In genomic region chr12:53677612-53678133, GRCh38 we compare ENCODE assay signal across 10 cellular contexts. TPM values are rescaled to one million over a fixed set of nuclear protein-coding genes. Genes with fewer than 3 reads are reported as not detected.
A peak's percentile ranks its signal among the peaks of the same experiment; 100 is the strongest.
DNase-seq lines count a peak whose midpoint lies in the region; ATAC-seq and TF ChIP-seq lines count a peak whose summit lies in the region.
"Had no signal": no experiment of that assay in that cellular context is flagged by ENCODE, and none has a peak within 500 bp of the region (broad histone marks: within the 10 kb centered on the region; RNA-seq: fewer than 3 reads in every experiment).

No MANE protein-coding gene starts in this region.

- no peaks in the 10 kb centered on the region for H4K20me1 ChIP-seq in BLaER1

- WGBS in ovary, 3 donors: 25 to 30% (median 29%) methylated on average over 9 of the region's 9 CpGs

- TF ChIP-seq CTCF in ovary (IDR thresholded peaks at IDR 0.05): no peak

- intact Hi-C loops in ovary (cut with DNase I): loop anchor here in 3 of 4 donors (5.0 to 10.0 kb wide), 3 partner anchors 50 to 135 kb away; partner anchors contain the start of gene ATF7 (in 2 of the 3)

- H3K9ac ChIP-seq in BLaER1: no peak overlapping the region

- TF ChIP-seq EP300 in ovary (IDR thresholded peaks at IDR 0.05): no peak

- H3K4me1 ChIP-seq in BLaER1 (peaks cover 23% of the 10 kb centered on the region), ovary (ENCODE audit: insufficient read depth) (peaks cover 11% of the 10 kb centered on the region)

- no peak for ATAC-seq in HG03139 (IDR thresholded peaks at IDR 0.05; ENCODE audit: unreplicated experiment)
- ATAC-seq: K562 had no signal

- no peak for TF ChIP-seq POLR2A in ovary (IDR thresholded peaks at IDR 0.05)

- H3K36me3 ChIP-seq in BLaER1 (peaks cover 19% of the 10 kb centered on the region), ovary (no peaks in the 10 kb centered on the region)

- peak overlapping the region; percentile 76; the same call in 1 of the 2 replicates for H3K4me3 ChIP-seq in BLaER1
- H3K4me3 ChIP-seq in ovary: peak overlapping the region; percentile 90
- H3K4me3 ChIP-seq: K562 had no signal

- H3K4me2 ChIP-seq in BLaER1: peak overlapping the region; percentile 91

- DNase-seq in NCI-H2171 treated with DMSO at 0.1 percent for 48 hours (lab: John Stamatoyannopoulos, UW): peak; percentile 59
- DNase-seq in fibroblast of peridontal ligament (ENCODE audit: extremely low read depth): peak; percentile 23
- no peak for DNase-seq in ovary
- DNase-seq in occipital lobe (lab: John Stamatoyannopoulos, UW): no peak
- DNase-seq in Kasumi-1 (lab: John Stamatoyannopoulos, UW): no peak
- DNase-seq in amniotic stem cell (lab: John Stamatoyannopoulos, UW): no peak
- DNase-seq: activated CD4-positive, alpha-beta T cell treated with anti-CD3 and anti-CD28 coated beads for 48 hours had no signal

- H3K27ac ChIP-seq in BLaER1 (no peak overlapping the region), ovary (peak overlapping the region; percentile 88 to 95)

- peaks cover 36% of the 10 kb centered on the region for H3K27me3 ChIP-seq in BLaER1
- H3K27me3 ChIP-seq in ovary: no peaks in the 10 kb centered on the region

- no peaks in the 10 kb centered on the region for H3K9me3 ChIP-seq in BLaER1
- H3K9me3 ChIP-seq in ovary: no peaks in the 10 kb centered on the region

RNA-seq across cellular contexts. Expression of gene ATP5MC2, which starts 1.8 kb away (rescaled TPM):
- 100 to 1,000 TPM; 241 to 345 (median 289) TPM for total RNA-seq in ovary
- polyA plus RNA-seq in ovary: 100 to 1,000 TPM; 438 to 485 TPM
- 61.8 TPM for total RNA-seq in occipital lobe

RNA-seq across cellular contexts. Expression of gene CALCOCO1, which starts 49.6 kb away (rescaled TPM):
- total RNA-seq in ovary: 100 to 1,000 TPM in 5 of 7 donors, 10 to 100 TPM in 2; 52.2 to 170 (median 134) TPM
- polyA plus RNA-seq in ovary: 100 to 1,000 TPM; 142 to 202 TPM
- 69.7 TPM for total RNA-seq in occipital lobe

RNA-seq across cellular contexts. Expression of gene ATF7, which starts 51.5 kb away (rescaled TPM):
- total RNA-seq in ovary: 10 to 100 TPM; 19.8 to 60.8 (median 41.3) TPM
- polyA plus RNA-seq in ovary: 10 to 100 TPM; 25.1 to 68.5 TPM
- total RNA-seq in occipital lobe: 8.0 TPM

Comparison
In these comparisons a context has a peak if more than half of its experiments do, and no peak if none do; other contexts are left out.
1. DNase-seq: peak in NCI-H2171 treated with DMSO at 0.1 percent for 48 hours (single experiment) and fibroblast of peridontal ligament (single experiment); none in ovary (0 of 5), occipital lobe (single experiment), Kasumi-1 (0 of 2) and amniotic stem cell (single experiment).